Comparison of ENCODE assay signal across 20 cellular contexts in the genomic region with DNA sequence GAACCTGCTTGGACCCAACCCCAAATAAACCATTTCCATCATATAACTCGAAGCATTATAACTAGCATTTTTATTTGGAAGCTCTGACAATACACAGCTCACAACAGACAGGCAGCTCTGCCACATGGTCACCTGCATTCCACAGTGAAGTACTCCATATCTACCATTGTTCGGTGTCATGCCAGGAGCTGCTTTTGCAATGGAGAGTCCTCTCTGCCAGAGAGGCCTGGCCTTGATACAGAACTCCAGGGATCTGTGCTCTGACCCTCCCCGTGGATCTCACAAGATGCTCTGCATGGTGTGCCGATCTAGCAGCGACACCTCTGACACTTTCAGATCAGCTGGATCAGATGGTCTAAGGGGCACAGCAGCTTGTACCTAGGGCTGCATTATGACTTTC.
A peak's percentile ranks its signal among the peaks of the same experiment; 100 is the strongest.
DNase-seq lines count a peak whose midpoint lies in the region; ATAC-seq, FAIRE-seq and TF ChIP-seq lines count a peak whose summit lies in the region.
"Had no signal": no experiment of that assay in that cellular context is flagged by ENCODE, and none has a peak within 500 bp of the region (broad histone marks: within the 10 kb centered on the region; RNA-seq: fewer than 3 reads in every experiment).

No MANE protein-coding gene starts in this region.

- intact Hi-C loops in Right ventricle myocardium superior (cut with DNase I), result no loop called here
- intact Hi-C loops in left ventricle myocardium inferior (cut with micrococcal nuclease), result no loop called here

- no peaks in the 10 kb centered on the region for H3K4me1 ChIP-seq in right atrium auricular region
- peaks cover 5% of the 10 kb centered on the region for H3K4me1 ChIP-seq in left ventricle myocardium inferior

- H3K9me3 ChIP-seq in right atrium auricular region (peaks cover 0 to under 1% of the 10 kb centered on the region in 2 donors), left ventricle myocardium inferior (replicated peaks) (peaks cover 3% of the 10 kb centered on the region)
- H3K9me3 ChIP-seq: BLaER1 treated with 17β-estradiol and CSF1 and Interleukin-3, amounts not matched to agents 10 nM and 100 nM had no signal

- DNase-seq in Right ventricle myocardium superior (peak; percentile 52), right atrium auricular region (ENCODE audit: low spot score) (no peak), GM12891 (ENCODE audit: insufficient read length, low spot score) (no peak), left ventricle myocardium inferior (peak; percentile 43), COLO668 (lab: John Stamatoyannopoulos, UW; ENCODE audit: unreplicated experiment) (no peak)
- DNase-seq in stimulated activated naive B cell treated with anti-CD40 and anti-IgM and Interleukin-4, amounts not matched to agents 10 μg/mL and 1 μg/mL and 100 μg/mL, for 72 hours, result no peak
- DNase-seq: 8988T; CD8-positive, alpha-beta T cell; COR-L47; DMS 273 treated with DMSO at 0.1 percent for 48 hours; DMS53; DND-41; EL; H9 had no signal

- peak overlapping the region; percentile 59 for H3K27ac Mint-ChIP-seq in stimulated activated naive B cell treated with anti-CD40 and anti-IgM and Interleukin-4, amounts not matched to agents 10 μg/mL and 1 μg/mL and 100 μg/mL, for 72 hours
- H3K27ac Mint-ChIP-seq: B cell; CD8-positive, alpha-beta T cell; H9 had no signal

- no peak overlapping the region for H3K27ac ChIP-seq in right atrium auricular region
- H3K27ac ChIP-seq in left ventricle myocardium inferior (replicated peaks), result no peak overlapping the region
- H3K27ac ChIP-seq: BLaER1 treated with 17β-estradiol and CSF1 and Interleukin-3, amounts not matched to agents 10 nM and 100 nM had no signal

- no peaks in the 10 kb centered on the region for H3K27me3 Mint-ChIP-seq in stimulated activated naive B cell treated with anti-CD40 and anti-IgM and Interleukin-4, amounts not matched to agents 10 μg/mL and 1 μg/mL and 100 μg/mL, for 72 hours
- H3K27me3 Mint-ChIP-seq: B cell had no signal

- peaks cover 0 to 2% of the 10 kb centered on the region in 2 donors for H3K36me3 Mint-ChIP-seq in stimulated activated naive B cell treated with anti-CD40 and anti-IgM and Interleukin-4, amounts not matched to agents 10 μg/mL and 1 μg/mL and 100 μg/mL, for 72 hours
- H3K36me3 Mint-ChIP-seq: CD8-positive, alpha-beta T cell had no signal

- peak; percentile 96 for ATAC-seq in Right ventricle myocardium superior (ENCODE audit: poor library complexity)
- ATAC-seq in stimulated activated naive B cell treated with anti-CD40 and anti-IgM and Interleukin-4, amounts not matched to agents 10 μg/mL and 1 μg/mL and 100 μg/mL, for 72 hours (replicated peaks), result no peak
- ATAC-seq in HG03139 (IDR thresholded peaks at IDR 0.05; ENCODE audit: unreplicated experiment), result no peak
- ATAC-seq: CD8-positive, alpha-beta T cell had no signal

- peaks cover 21 to 28% of the 10 kb centered on the region in 2 donors for H3K4me1 Mint-ChIP-seq in stimulated activated naive B cell treated with anti-CD40 and anti-IgM and Interleukin-4, amounts not matched to agents 10 μg/mL and 1 μg/mL and 100 μg/mL, for 72 hours
- H3K4me1 Mint-ChIP-seq: H9 had no signal

- no peak for TF ChIP-seq CTCF in right atrium auricular region (IDR thresholded peaks at IDR 0.05)
- no peak for TF ChIP-seq CTCF in left ventricle myocardium inferior (IDR thresholded peaks at IDR 0.05; ENCODE audit: borderline replicate concordance)

- H3K36me3 ChIP-seq in right atrium auricular region (no peaks in the 10 kb centered on the region), left ventricle myocardium inferior (no peaks in the 10 kb centered on the region)
- H3K36me3 ChIP-seq: BLaER1 treated with 17β-estradiol and CSF1 and Interleukin-3, amounts not matched to agents 10 nM and 100 nM had no signal

- FAIRE-seq in GM12891 (lab: Jason Lieb, UNC), result peak; percentile 28
- FAIRE-seq: GM12878, GM19239, H1 had no signal

- H3K9me3 Mint-ChIP-seq in stimulated activated naive B cell treated with anti-CD40 and anti-IgM and Interleukin-4, amounts not matched to agents 10 μg/mL and 1 μg/mL and 100 μg/mL, for 72 hours, result no peaks in the 10 kb centered on the region
- H3K9me3 Mint-ChIP-seq: CD8-positive, alpha-beta T cell; H9 had no signal

- H3K4me3 Mint-ChIP-seq in stimulated activated naive B cell treated with anti-CD40 and anti-IgM and Interleukin-4, amounts not matched to agents 10 μg/mL and 1 μg/mL and 100 μg/mL, for 72 hours, result no peak overlapping the region
- H3K4me3 Mint-ChIP-seq: B cell; CD8-positive, alpha-beta T cell; H9 had no signal

- no peak for TF ChIP-seq POLR2A in GM12891 (IDR thresholded peaks at IDR 0.05; ENCODE audit: low read depth, low read length)

- no peaks in the 10 kb centered on the region for H3K27me3 ChIP-seq in right atrium auricular region
- H3K27me3 ChIP-seq in left ventricle myocardium inferior (ENCODE audit: low read depth), result peaks cover 4% of the 10 kb centered on the region
- H3K27me3 ChIP-seq: BLaER1 treated with 17β-estradiol and CSF1 and Interleukin-3, amounts not matched to agents 10 nM and 100 nM had no signal

- H3K4me3 ChIP-seq in right atrium auricular region (no peak overlapping the region), left ventricle myocardium inferior (no peak overlapping the region)
- H3K4me3 ChIP-seq: BLaER1 treated with 17β-estradiol and CSF1 and Interleukin-3, amounts not matched to agents 10 nM and 100 nM; GM12878 had no signal

TF ChIP-seq in GM12891, 5 proteins besides CTCF, POLR2A, EP300 and RAD21:
- TF ChIP-seq SPI1 (IDR thresholded peaks at IDR 0.05; ENCODE audit: low read depth, low read length) (no peak), TAF1 (IDR thresholded peaks at IDR 0.05; ENCODE audit: low read depth, low read length) (no peak), POU2F2 (IDR thresholded peaks at IDR 0.05; ENCODE audit: low read depth, low read length) (no peak), PAX5 (IDR thresholded peaks at IDR 0.05; ENCODE audit: insufficient read depth, low read length, severe bottlenecking) (no peak), POLR2AphosphoS5 (IDR thresholded peaks at IDR 0.05; ENCODE audit: low read depth, low read length) (no peak)

Comparison
In these comparisons a context has a peak if more than half of its experiments do, and no peak if none do; other contexts are left out.
1. DNase-seq: peak in Right ventricle myocardium superior (single experiment) and left ventricle myocardium inferior (single experiment); none in right atrium auricular region (single experiment), GM12891 (single experiment), stimulated activated naive B cell treated with anti-CD40 and anti-IgM and Interleukin-4, amounts not matched to agents 10 μg/mL and 1 μg/mL and 100 μg/mL, for 72 hours (single experiment) and COLO668 (single experiment).